Comparison of ENCODE assay signal across 34 cellular contexts in genomic region chr3:48619541-48620524, GRCh38. TPM values are rescaled to one million over a fixed set of nuclear protein-coding genes. Genes with fewer than 3 reads are reported as not detected.
DNase-seq lines count a peak whose midpoint lies in the region; ATAC-seq, FAIRE-seq and TF ChIP-seq lines count a peak whose summit lies in the region.
"Had no signal": no experiment of that assay in that cellular context is flagged by ENCODE, and none has a peak within 500 bp of the region (broad histone marks: within the 10 kb centered on the region; RNA-seq: fewer than 3 reads in every experiment).

No MANE protein-coding gene starts in this region.

- H3K27ac Mint-ChIP-seq in MCF 10A (ENCODE audit: low read depth, unreplicated experiment): peak overlapping the region; percentile 96
- H3K27ac Mint-ChIP-seq: activated naive CD4-positive, alpha-beta T cell treated with anti-CD3 and anti-CD28 coated beads, Interleukin-2, amount 50 U/mL, for 24 hours; activated T-helper 1 cell treated with anti-CD3 and anti-CD28 coated beads, Interleukin-12 subunit alpha, Interleukin-12 subunit beta, Interleukin-2, Interleukin-4 antibody, amounts not matched to agents 30 ng/mL and 10 ng/mL and 1 ng/mL, durations not matched to agents 14 hours and 24 hours and 36 hours; CD8-positive, alpha-beta T cell; mesothelial cell of epicardium; naive thymus-derived CD4-positive, alpha-beta T cell had no signal

- H3K9me3 ChIP-seq in mammary epithelial cell (replicated peaks; ENCODE audit: insufficient read depth, low read length) (peaks cover 10% of the 10 kb centered on the region), pancreas (no peaks in the 10 kb centered on the region)

- no peak for FAIRE-seq in pancreas (lab: Jason Lieb, UNC)
- peak; percentile 61 for FAIRE-seq in urothelium cell line (lab: Jason Lieb, UNC)
- FAIRE-seq: A204.1, astrocyte, endothelial cell of umbilical vein, GM12892, H54, islet of Langerhans had no signal

- intact Hi-C loops in MCF 10A (cut with micrococcal nuclease): no loop called here
- intact Hi-C loops in mammary epithelial cell (cut with micrococcal nuclease): loop anchor here (1.0 kb wide), 1 partner anchor 14 kb away; no protein-coding TSS in a partner anchor
- intact Hi-C loops in pancreas (cut with DNase I): no loop called here

- TF ChIP-seq CTCF in MCF 10A (IDR thresholded peaks at IDR 0.05; ENCODE audit: unreplicated experiment) (no peak), mammary epithelial cell (conservative IDR thresholded peaks at IDR 0.05 in 1 of 2, IDR thresholded peaks at IDR 0.05 in 1 of 2; ENCODE audit: extremely low read depth in 1 of 2, insufficient read depth in 1 of 2, low read depth in 1 of 2, low read length in 2 of 2) (no peak), coronary artery (IDR thresholded peaks at IDR 0.05) (no peak), pancreas (IDR thresholded peaks at IDR 0.05) (no peak)

- H3K4me3 ChIP-seq in mammary epithelial cell (replicated peaks in 1 of 3; ENCODE audit: insufficient read depth in 1 of 3, low read depth in 2 of 3, low read length in 3 of 3) (no peak overlapping the region), coronary artery (no peak overlapping the region), pancreas (no peak overlapping the region)
- H3K4me3 ChIP-seq: left ventricle myocardium inferior, Peyer's patch, sigmoid colon had no signal

- no peaks in the 10 kb centered on the region for H4K20me1 ChIP-seq in mammary epithelial cell (ENCODE audit: insufficient read depth, low read length)

- no peaks in the 10 kb centered on the region for H3K79me2 ChIP-seq in mammary epithelial cell (ENCODE audit: insufficient read depth, low read length)
- H3K79me2 ChIP-seq: parathyroid adenoma had no signal

- POLR2A ChIA-PET in MCF 10A (lab: Yijun Ruan, JAX): interaction anchor here (0.6 to 7.4 kb wide), 5 partner anchors 8 to 21 kb away, joined by 3 to 50 read pairs (median 3); partner anchors contain the start of gene SLC26A6

- in situ Hi-C loops in mammary epithelial cell (cut with MboI; ENCODE audit: low sequenced_read_pairs in 2 of 2): no loop called here

- H3K27me3 ChIP-seq in mammary epithelial cell (ENCODE audit: insufficient read depth, low read length): no peaks in the 10 kb centered on the region
- no peaks in the 10 kb centered on the region for H3K27me3 ChIP-seq in pancreas
- H3K27me3 ChIP-seq: Peyer's patch, sigmoid colon had no signal

- H3K27me3 Mint-ChIP-seq in MCF 10A (ENCODE audit: insufficient read depth, unreplicated experiment): no peaks in the 10 kb centered on the region
- H3K27me3 Mint-ChIP-seq: activated naive CD4-positive, alpha-beta T cell treated with anti-CD3 and anti-CD28 coated beads, Interleukin-2, amount 50 U/mL, for 24 hours; naive thymus-derived CD4-positive, alpha-beta T cell had no signal

- no peak overlapping the region for H3K4me2 ChIP-seq in mammary epithelial cell (ENCODE audit: insufficient read depth, low read depth, low read length)

- peaks cover 4% of the 10 kb centered on the region for H3K4me1 ChIP-seq in mammary epithelial cell (ENCODE audit: insufficient read depth, low read length)
- H3K4me1 ChIP-seq in pancreas: no peaks in the 10 kb centered on the region
- H3K4me1 ChIP-seq: left ventricle myocardium inferior, parathyroid adenoma, Peyer's patch, sigmoid colon had no signal

- H3K9me3 Mint-ChIP-seq in MCF 10A (ENCODE audit: unreplicated experiment): no peaks in the 10 kb centered on the region
- H3K9me3 Mint-ChIP-seq: activated naive CD4-positive, alpha-beta T cell treated with anti-CD3 and anti-CD28 coated beads, Interleukin-2, amount 50 U/mL, for 24 hours had no signal

- no peak overlapping the region for H3K9ac ChIP-seq in mammary epithelial cell (ENCODE audit: insufficient read depth, low read length)
- H3K9ac ChIP-seq: parathyroid adenoma had no signal

- BruUV-seq in MCF 10A (replicated peaks; lab: Mats Ljungman, UMichigan): no TSS peak
- BruUV-seq in mammary epithelial cell (replicated peaks; lab: Mats Ljungman, UMichigan): no TSS peak

- H3K4me3 Mint-ChIP-seq in MCF 10A (ENCODE audit: unreplicated experiment): no peak overlapping the region
- H3K4me3 Mint-ChIP-seq: activated naive CD4-positive, alpha-beta T cell treated with anti-CD3 and anti-CD28 coated beads, Interleukin-2, amount 50 U/mL, for 24 hours; activated T-helper 1 cell treated with anti-CD3 and anti-CD28 coated beads, Interleukin-12 subunit alpha, Interleukin-12 subunit beta, Interleukin-2, Interleukin-4 antibody, amounts not matched to agents 30 ng/mL and 10 ng/mL and 1 ng/mL, durations not matched to agents 14 hours and 24 hours and 36 hours; CD8-positive, alpha-beta T cell; mesothelial cell of epicardium; naive thymus-derived CD4-positive, alpha-beta T cell had no signal

- dilution Hi-C loops in mammary epithelial cell (cut with HindIII; ENCODE audit: low sequenced_read_pairs): no loop called here

- H3K36me3 ChIP-seq in mammary epithelial cell (ENCODE audit: insufficient read depth, low read length) (no peaks in the 10 kb centered on the region), pancreas (no peaks in the 10 kb centered on the region)
- H3K36me3 ChIP-seq: sigmoid colon had no signal

- 76% methylated on average over 6 of the region's 7 CpGs for WGBS in mammary epithelial cell (ENCODE audit: low coverage, missing lambda C conversion rate)
- 72 to 73% methylated on average over 7 of the region's 7 CpGs for WGBS in pancreas, 2 donors

- CTCF ChIA-PET in MCF 10A (lab: Yijun Ruan, JAX) (interaction anchor here (0.6 to 0.8 kb wide), 3 partner anchors 14 to 276 kb away, joined by 3 to 5 read pairs (median 3); no protein-coding TSS in a partner anchor), mammary epithelial cell (lab: Charles Lee; ENCODE audit: low non-redundant PET) (no interaction called here)

- DNase-seq in MCF 10A (ENCODE audit: unreplicated experiment): no peak
- DNase-seq in mammary epithelial cell: no peak
- no peak for DNase-seq in coronary artery (ENCODE audit: low spot score)
- DNase-seq in pancreas: peak in 3 of 6 donors; percentile 43 to 55 (median 47)
- no peak for DNase-seq in urothelium cell line (ENCODE audit: low spot score)
- DNase-seq in NCI-H1694 (lab: John Stamatoyannopoulos, UW): no peak
- no peak for DNase-seq in NOMO-1 treated with dmso at 0.1 percent for 144 hours (lab: John Stamatoyannopoulos, UW; ENCODE audit: unreplicated experiment)
- DNase-seq: activated CD4-positive, alpha-beta T cell treated with anti-CD3 and anti-CD28 coated beads, Interleukin-2, amount 50 U/mL, for 4 hours; activated CD4-positive, CD25-positive, alpha-beta regulatory T cell; activated CD8-positive, alpha-beta memory T cell treated with anti-CD3 and anti-CD28 coated beads, Interleukin-2, amount 50 U/mL, for 4 hours; CD8-positive, alpha-beta T cell; central memory CD4-positive, alpha-beta T cell; left ventricle myocardium inferior; naive thymus-derived CD4-positive, alpha-beta T cell; NCI-H1092 treated with DMSO at 0.1 percent for 48 hours; NCI-H1930; NCI-H526 treated with DMSO at 0.1 percent for 48 hours; Peyer's patch; sigmoid colon; stimulated activated naive CD8-positive, alpha-beta T cell treated with anti-CD3 and anti-CD28 coated beads, Interleukin-15, Interleukin-2, amounts not matched to agents 100 U/mL and 50 U/mL, for 24 hours; SW 1271 had no signal

- H3K36me3 Mint-ChIP-seq in MCF 10A (ENCODE audit: insufficient read depth, unreplicated experiment): peaks cover 43% of the 10 kb centered on the region
- H3K36me3 Mint-ChIP-seq: activated naive CD4-positive, alpha-beta T cell treated with anti-CD3 and anti-CD28 coated beads, Interleukin-2, amount 50 U/mL, for 24 hours; CD8-positive, alpha-beta T cell had no signal

- peak; percentile 44 to 67 (median 56) for ATAC-seq in pancreas
- no peak for ATAC-seq in GM18517 (IDR thresholded peaks at IDR 0.05; ENCODE audit: unreplicated experiment)
- ATAC-seq: CD8-positive, alpha-beta T cell; naive thymus-derived CD4-positive, alpha-beta T cell; stimulated activated naive CD8-positive, alpha-beta T cell treated with anti-CD3 and anti-CD28 coated beads, Interleukin-15, Interleukin-2, amounts not matched to agents 100 U/mL and 50 U/mL, for 24 hours had no signal

- H3K27ac ChIP-seq in mammary epithelial cell (ENCODE audit: insufficient read depth, low read depth, low read length) (no peak overlapping the region), coronary artery (peak overlapping the region; percentile 74 to 94), pancreas (peak overlapping the region in 1 of 4 donors; percentile 55)
- H3K27ac ChIP-seq: left ventricle myocardium inferior, parathyroid adenoma, sigmoid colon had no signal

- peaks cover 20% of the 10 kb centered on the region for H3K4me1 Mint-ChIP-seq in MCF 10A (ENCODE audit: insufficient read depth, unreplicated experiment)
- H3K4me1 Mint-ChIP-seq: mesothelial cell of epicardium had no signal

- no peak overlapping the region for H2AFZ ChIP-seq in mammary epithelial cell (ENCODE audit: low read depth, low read length)
- H2AFZ ChIP-seq: parathyroid adenoma had no signal

RNA-seq across cellular contexts. Expression of gene TMEM89, which starts 1.7 kb away (rescaled TPM):
- total RNA-seq in MCF 10A (2022): not detected in 2 replicates
- under 1 TPM in 1 of 2 donors, not detected in 1; 0.82 TPM for total RNA-seq in mammary epithelial cell
- polyA plus RNA-seq in mammary epithelial cell: not detected
- polyA minus RNA-seq in mammary epithelial cell: not detected
- total RNA-seq in pancreas: not detected
- not detected for polyA plus RNA-seq in pancreas
- total RNA-seq: activated T-helper 1 cell treated with anti-CD3 and anti-CD28 coated beads, Interleukin-12 subunit alpha, Interleukin-12 subunit beta, Interleukin-2, Interleukin-4 antibody, amounts not matched to agents 30 ng/mL and 10 ng/mL and 1 ng/mL, durations not matched to agents 14 hours and 24 hours and 36 hours; CD8-positive, alpha-beta T cell; endothelial cell of umbilical vein; glomerular endothelial cell; left ventricle myocardium inferior; LHCN-M2; mesothelial cell of epicardium; naive thymus-derived CD4-positive, alpha-beta T cell; Peyer's patch; sigmoid colon had no signal
- polyA plus RNA-seq: endothelial cell of umbilical vein; naive thymus-derived CD4-positive, alpha-beta T cell had no signal

RNA-seq across cellular contexts. Expression of gene UQCRC1, which starts 10.4 kb away (rescaled TPM):
- 383 and 413 TPM in 2 replicates for total RNA-seq in MCF 10A (2022)
- 100 to 1,000 TPM; 321 to 490 TPM for total RNA-seq in mammary epithelial cell
- 654 TPM for polyA plus RNA-seq in mammary epithelial cell
- polyA minus RNA-seq in mammary epithelial cell: 928 TPM
- 100 to 1,000 TPM in 3 of 6 donors, 10 to 100 TPM in 3; 78.6 to 113 (median 97.4) TPM for total RNA-seq in pancreas
- polyA plus RNA-seq in pancreas: 100 to 1,000 TPM in 1 of 2 donors, 10 to 100 TPM in 1; 89.5 to 110 TPM

RNA-seq across cellular contexts. Expression of gene SLC26A6, which starts 15.4 kb away (rescaled TPM):
- 47.4 and 63.3 TPM in 2 replicates for total RNA-seq in MCF 10A (2022)
- 10 to 100 TPM; 29.5 to 47.7 TPM for total RNA-seq in mammary epithelial cell
- polyA plus RNA-seq in mammary epithelial cell: 38.9 TPM
- polyA minus RNA-seq in mammary epithelial cell: 44.6 TPM
- total RNA-seq in pancreas: 10 to 100 TPM in 2 of 6 donors, 1 to 10 TPM in 4; 6.2 to 15.9 (median 8.9) TPM
- 10 to 100 TPM; 25.2 to 32.1 TPM for polyA plus RNA-seq in pancreas

RNA-seq across cellular contexts. Expression of gene COL7A1, which starts 24.7 kb away (rescaled TPM):
- total RNA-seq in MCF 10A (2022) (44.2 and 60.5 TPM in 2 replicates), mammary epithelial cell (100 to 1,000 TPM; 130 to 425 TPM), pancreas (1 to 10 TPM in 2 of 6 donors, under 1 TPM in 4; 0.41 to 3.2 (median 0.79) TPM)
- polyA plus RNA-seq in mammary epithelial cell (106 TPM), pancreas (10 to 100 TPM in 1 of 2 donors, 1 to 10 TPM in 1; 9.9 to 12.6 TPM)
- polyA minus RNA-seq in mammary epithelial cell: 239 TPM
- polyA plus RNA-seq: naive thymus-derived CD4-positive, alpha-beta T cell had no signal

RNA-seq across cellular contexts. Expression of gene CELSR3, which starts 42.9 kb away (rescaled TPM):
- 17.6 and 21.5 TPM in 2 replicates for total RNA-seq in MCF 10A (2022)
- 1 to 10 TPM; 1.7 to 2.2 TPM for total RNA-seq in mammary epithelial cell
- polyA plus RNA-seq in mammary epithelial cell: 0.51 TPM
- 1.8 TPM for polyA minus RNA-seq in mammary epithelial cell
- total RNA-seq in pancreas: 1 to 10 TPM in 4 of 6 donors, under 1 TPM in 2; 0.51 to 1.8 (median 1.1) TPM
- 10 to 100 TPM in 1 of 2 donors, 1 to 10 TPM in 1; 6.3 to 13.9 TPM for polyA plus RNA-seq in pancreas
